In genomic region chr18:4208408-4208807, GRCh38 we compare ENCODE assay signal across 1 cellular context.
TF ChIP-seq lines count a peak whose summit lies in the region.

No MANE protein-coding gene starts in this region.

TF ChIP-seq in HepG2, 621 proteins besides CTCF, POLR2A, EP300 and RAD21 (continued from another document):
- no peak for TF ChIP-seq ARID5B (CRISPR knock-in tag; IDR thresholded peaks at IDR 0.05)
